13 cellular contexts compared by ENCODE assay signal in the genomic region with DNA sequence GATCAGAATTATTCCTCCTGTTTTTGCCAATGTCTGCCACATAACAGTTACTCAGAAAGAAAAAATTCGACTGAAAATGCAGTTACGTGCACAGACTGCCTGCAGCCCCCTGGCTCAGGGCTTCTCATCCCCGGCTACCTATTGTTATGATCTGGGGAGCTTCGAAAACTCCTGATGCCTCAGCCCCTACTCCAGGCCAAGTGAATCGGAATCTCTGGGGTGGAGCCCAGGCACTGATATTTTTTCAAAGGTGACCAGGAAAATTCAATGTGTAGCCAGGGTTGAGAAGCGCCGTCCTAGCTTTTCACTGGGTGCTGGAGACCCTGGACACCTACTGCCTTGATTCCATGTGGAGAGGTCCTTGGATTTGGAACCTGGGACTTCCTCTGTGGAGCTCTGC. TPM values are rescaled to one million over a fixed set of nuclear protein-coding genes. Genes with fewer than 3 reads are reported as not detected.
DNase-seq lines count a peak whose midpoint lies in the region; ATAC-seq, FAIRE-seq and TF ChIP-seq lines count a peak whose summit lies in the region.
"Had no signal": no experiment of that assay in that cellular context is flagged by ENCODE, and none has a peak within 500 bp of the region (broad histone marks: within the 10 kb centered on the region; RNA-seq: fewer than 3 reads in every experiment).

No MANE protein-coding gene starts in this region.

- POLR2A ChIA-PET in activated CD4-positive, alpha-beta T cell treated with anti-CD3 and anti-CD28 coated beads, Interleukin-2, amount 10 ng/mL, durations not matched to agents 7 days and 5 days (lab: Charles Lee): no interaction called here
- POLR2A ChIA-PET in H1 (lab: Charles Lee; ENCODE audit: partially characterized antibody): no interaction called here

- H3K27ac ChIP-seq in H1 (ENCODE audit: low read depth, low read length): no peak overlapping the region
- H3K27ac ChIP-seq: BLaER1 had no signal

- H4K91ac ChIP-seq in H1 (replicated peaks; ENCODE audit: insufficient read length, low read length): no peak overlapping the region

- TF ChIP-seq EP300 in H1 (IDR thresholded peaks at IDR 0.05; ENCODE audit: borderline replicate concordance in 1 of 2, low read depth in 2 of 2, low read length in 2 of 2): no peak

- no peak overlapping the region for H2AK5ac ChIP-seq in H1 (ENCODE audit: low read depth, low read length)

- H2AFZ ChIP-seq in H1 (ENCODE audit: low read length): no peak overlapping the region

- H2BK5ac ChIP-seq in H1 (ENCODE audit: low read depth, low read length): no peak overlapping the region

- no peaks in the 10 kb centered on the region for H3K9me3 ChIP-seq in H1 (ENCODE audit: insufficient read depth in 2 of 2, low read depth in 1 of 2, low read length in 1 of 2)
- H3K9me3 ChIP-seq: BLaER1 had no signal

- H3K14ac ChIP-seq in H1 (ENCODE audit: insufficient read length): no peak overlapping the region

- H3K23ac ChIP-seq in H1 (ENCODE audit: insufficient read length): no peak overlapping the region

- intact Hi-C loops in natural killer cell (cut with micrococcal nuclease): no loop called here
- intact Hi-C loops in posterior vena cava (cut with DNase I): loop anchor here in 1 of 2 donors (10.0 kb wide), 1 partner anchor 298 kb away; no protein-coding TSS in a partner anchor

- TF ChIP-seq CTCF in natural killer cell (IDR thresholded peaks at IDR 0.05) (no peak), H1 (IDR thresholded peaks at IDR 0.05; ENCODE audit: control extremely low read depth in 1 of 3, insufficient read depth in 1 of 3, low read depth in 1 of 3, low read length in 3 of 3) (no peak)

- no peak for ATAC-seq in natural killer cell
- no peak for ATAC-seq in natural killer cell treated with Interleukin-12 subunit alpha and Interleukin-12 subunit beta and Interleukin-15 and Interleukin-18, amount 100 ng/mL, for 72 hours

- H3K18ac ChIP-seq in H1 (ENCODE audit: extremely low read depth, low read length): no peak overlapping the region

- H2BK15ac ChIP-seq in H1 (ENCODE audit: low read length): no peak overlapping the region

- peaks cover 0 to 6% (median 1%) of the 10 kb centered on the region in 4 experiments; a peak in 3 of 7 replicates for H3K4me1 ChIP-seq in H1 (replicated peaks in 1 of 4; ENCODE audit: control insufficient read depth in 3 of 4, insufficient read depth in 4 of 4, low read length in 3 of 4)

- TF ChIP-seq RAD21 in H1 (IDR thresholded peaks at IDR 0.05 in 1 of 2, conservative IDR thresholded peaks at IDR 0.05 in 1 of 2; ENCODE audit: low read depth in 2 of 2, low read length in 2 of 2): no peak

- H3K4ac ChIP-seq in H1 (replicated peaks; ENCODE audit: insufficient read length, low read depth, low read length): no peak overlapping the region

- 0 out of 2 replicates have a peak overlapping the region, but pooled peaks have one; percentile 12 for H4K8ac ChIP-seq in H1 (ENCODE audit: extremely low read depth, insufficient read depth, low read length)

- 93% methylated on average over 7 of the region's 7 CpGs; no CpG with 5 or more reads in 1 of the 2 experiments for WGBS in H1 (ENCODE audit: extremely low coverage in 1 of 2, insufficient coverage in 1 of 2, insufficient read length in 1 of 2, insufficient replicate concordance in 2 of 2, low coverage in 1 of 2, low lambda C conversion rate in 2 of 2, missing lambda C conversion rate in 1 of 2), 2 experiments

- H3K4me3 ChIP-seq in H1 (ENCODE audit: extremely low read depth in 1 of 4, insufficient read depth in 2 of 4, low read depth in 3 of 4, low read length in 4 of 4): no peak overlapping the region
- H3K4me3 ChIP-seq: BLaER1 had no signal

- H3K36me3 ChIP-seq in H1 (ENCODE audit: control insufficient read depth in 2 of 4, insufficient read depth in 4 of 4, low read length in 3 of 4): no peaks in the 10 kb centered on the region; a peak in 1 of 8 replicates
- H3K36me3 ChIP-seq: BLaER1 had no signal

- peaks cover 0 to 3% (median 0%) of the 10 kb centered on the region in 4 experiments; a peak in 1 of 7 replicates for H3K27me3 ChIP-seq in H1 (replicated peaks in 1 of 4; ENCODE audit: control insufficient read depth in 3 of 4, extremely low read depth in 1 of 4, insufficient read depth in 3 of 4, low read length in 3 of 4)
- H3K27me3 ChIP-seq: BLaER1 had no signal

- no peak for FAIRE-seq in H1 (lab: Jason Lieb, UNC)
- FAIRE-seq: H54 had no signal

- H3K23me2 ChIP-seq in H1 (ENCODE audit: low read depth, low read length): no peaks in the 10 kb centered on the region

- peak overlapping the region; percentile 39 for H3K27ac Mint-ChIP-seq in activated CD4-positive, alpha-beta T cell treated with anti-CD3 and anti-CD28 coated beads, Interleukin-2, amount 10 ng/mL, durations not matched to agents 7 days and 5 days
- H3K27ac Mint-ChIP-seq in natural killer cell: peak overlapping the region; percentile 27 to 61
- no peak overlapping the region for H3K27ac Mint-ChIP-seq in natural killer cell treated with Interleukin-12 subunit alpha and Interleukin-12 subunit beta and Interleukin-15 and Interleukin-18, amount 100 ng/mL, for 72 hours

- no peaks in the 10 kb centered on the region for H3K9me3 Mint-ChIP-seq in activated CD4-positive, alpha-beta T cell treated with anti-CD3 and anti-CD28 coated beads, Interleukin-2, amount 10 ng/mL, durations not matched to agents 7 days and 5 days
- H3K9me3 Mint-ChIP-seq in natural killer cell: no peaks in the 10 kb centered on the region
- no peaks in the 10 kb centered on the region for H3K9me3 Mint-ChIP-seq in natural killer cell treated with Interleukin-12 subunit alpha and Interleukin-12 subunit beta and Interleukin-15 and Interleukin-18, amount 100 ng/mL, for 72 hours

- H3K4me1 Mint-ChIP-seq in activated CD4-positive, alpha-beta T cell treated with anti-CD3 and anti-CD28 coated beads, Interleukin-2, amount 10 ng/mL, durations not matched to agents 7 days and 5 days: peaks cover 72% of the 10 kb centered on the region
- H3K4me1 Mint-ChIP-seq in natural killer cell: peaks cover 55 to 56% of the 10 kb centered on the region in 2 donors
- H3K4me1 Mint-ChIP-seq in natural killer cell treated with Interleukin-12 subunit alpha and Interleukin-12 subunit beta and Interleukin-15 and Interleukin-18, amount 100 ng/mL, for 72 hours (ENCODE audit: low read depth in 2 of 2): peaks cover 38 to 58% of the 10 kb centered on the region in 2 donors

- H3K4me3 Mint-ChIP-seq in activated CD4-positive, alpha-beta T cell treated with anti-CD3 and anti-CD28 coated beads, Interleukin-2, amount 10 ng/mL, durations not matched to agents 7 days and 5 days: no peak overlapping the region
- H3K4me3 Mint-ChIP-seq in natural killer cell: no peak overlapping the region
- H3K4me3 Mint-ChIP-seq in natural killer cell treated with Interleukin-12 subunit alpha and Interleukin-12 subunit beta and Interleukin-15 and Interleukin-18, amount 100 ng/mL, for 72 hours: no peak overlapping the region

- H3K56ac ChIP-seq in H1 (replicated peaks; ENCODE audit: insufficient read length, low read depth, low read length): no peak overlapping the region

- no peak for TF ChIP-seq POLR2A in H1 (IDR thresholded peaks at IDR 0.05; ENCODE audit: control extremely low read depth in 1 of 2, low read depth in 2 of 2, low read length in 2 of 2)

- H2BK120ac ChIP-seq in H1 (replicated peaks; ENCODE audit: low read depth, low read length): no peak overlapping the region

- H3K9ac ChIP-seq in H1 (replicated peaks in 1 of 4; ENCODE audit: extremely low read depth in 1 of 4, low read depth in 3 of 4, low read length in 3 of 4): no peak overlapping the region
- H3K9ac ChIP-seq: BLaER1 had no signal

- H2BK12ac ChIP-seq in H1 (ENCODE audit: low read depth, low read length): no peak overlapping the region

- no peak overlapping the region for H4K5ac ChIP-seq in H1 (ENCODE audit: insufficient read length, low read depth, low read length)

- no peaks in the 10 kb centered on the region for H3K79me1 ChIP-seq in H1 (ENCODE audit: low read depth, low read length)

- no peak overlapping the region for H3K4me2 ChIP-seq in H1 (ENCODE audit: insufficient read depth in 1 of 2, low read depth in 2 of 2, low read length in 2 of 2)
- H3K4me2 ChIP-seq: BLaER1 had no signal

- no peaks in the 10 kb centered on the region for H4K20me1 ChIP-seq in H1 (replicated peaks in 1 of 2; ENCODE audit: control insufficient read depth in 1 of 2, insufficient read depth in 2 of 2, low read length in 2 of 2)
- H4K20me1 ChIP-seq: BLaER1 had no signal

- no peaks in the 10 kb centered on the region for H3K27me3 Mint-ChIP-seq in activated CD4-positive, alpha-beta T cell treated with anti-CD3 and anti-CD28 coated beads, Interleukin-2, amount 10 ng/mL, durations not matched to agents 7 days and 5 days
- peaks cover 9 to 11% of the 10 kb centered on the region in 2 donors for H3K27me3 Mint-ChIP-seq in natural killer cell (ENCODE audit: low read depth in 2 of 2)
- peaks cover 6 to 7% of the 10 kb centered on the region in 2 donors for H3K27me3 Mint-ChIP-seq in natural killer cell treated with Interleukin-12 subunit alpha and Interleukin-12 subunit beta and Interleukin-15 and Interleukin-18, amount 100 ng/mL, for 72 hours

- CTCF ChIA-PET in activated CD4-positive, alpha-beta T cell treated with anti-CD3 and anti-CD28 coated beads, Interleukin-2, amount 10 ng/mL, durations not matched to agents 7 days and 5 days (lab: Charles Lee): interaction anchor here (0.7 to 10.1 kb wide), 2 partner anchors 16 to 405 kb away, joined by 3 to 117 read pairs; no protein-coding TSS in a partner anchor
- CTCF ChIA-PET in H1 (lab: Charles Lee; ENCODE audit: partially characterized antibody): interaction anchor here (0.7 to 11.5 kb wide), 3 partner anchors 9 to 352 kb away, joined by 3 to 112 read pairs (median 3); no protein-coding TSS in a partner anchor

- H3K79me2 ChIP-seq in H1 (ENCODE audit: control insufficient read depth in 1 of 2, insufficient read depth in 2 of 2, low read length in 2 of 2): no peaks in the 10 kb centered on the region

- DNase-seq in activated CD4-positive, alpha-beta T cell treated with anti-CD3 and anti-CD28 coated beads, Interleukin-2, amount 10 ng/mL, durations not matched to agents 7 days and 5 days: no peak
- DNase-seq in activated CD4-positive, alpha-beta T cell treated with anti-CD3 and anti-CD28 coated beads, Interleukin-2, amount 50 U/mL, for 4 hours: no peak
- DNase-seq in natural killer cell: no peak
- DNase-seq in natural killer cell treated with Interleukin-12 subunit alpha and Interleukin-12 subunit beta and Interleukin-15 and Interleukin-18, amount 100 ng/mL, for 72 hours (ENCODE audit: low spot score): no peak
- DNase-seq in H1 (ENCODE audit: low read depth in 1 of 2, low spot score in 2 of 2): no peak
- DNase-seq in ureter (ENCODE audit: low spot score): peak; percentile 5
- no peak for DNase-seq in NCI-H1436 treated with DMSO at 0.1 percent for 48 hours (lab: John Stamatoyannopoulos, UW)
- no peak for DNase-seq in posterior vena cava (ENCODE audit: low spot score)
- DNase-seq: 8988T, AML-193, DMS53 had no signal

- H2BK20ac ChIP-seq in H1 (ENCODE audit: low read length): no peak overlapping the region

- peaks cover 4% of the 10 kb centered on the region for H3K36me3 Mint-ChIP-seq in activated CD4-positive, alpha-beta T cell treated with anti-CD3 and anti-CD28 coated beads, Interleukin-2, amount 10 ng/mL, durations not matched to agents 7 days and 5 days (ENCODE audit: low read depth)
- no peaks in the 10 kb centered on the region for H3K36me3 Mint-ChIP-seq in natural killer cell
- no peaks in the 10 kb centered on the region for H3K36me3 Mint-ChIP-seq in natural killer cell treated with Interleukin-12 subunit alpha and Interleukin-12 subunit beta and Interleukin-15 and Interleukin-18, amount 100 ng/mL, for 72 hours

RNA-seq across cellular contexts. Expression of a gene that starts 8.5 kb away (rescaled TPM):
- total RNA-seq in activated CD4-positive, alpha-beta T cell treated with anti-CD3 and anti-CD28 coated beads, Interleukin-2, amount 10 ng/mL, durations not matched to agents 7 days and 5 days: 1 to 10 TPM; 4.1 to 5.0 TPM
- 1 to 10 TPM; 4.8 to 9.5 (median 5.3) TPM for total RNA-seq in natural killer cell
- total RNA-seq in natural killer cell treated with Interleukin-12 subunit alpha and Interleukin-12 subunit beta and Interleukin-15 and Interleukin-18, amount 100 ng/mL, for 72 hours: under 1 TPM; 0.31 to 0.59 TPM
- total RNA-seq in H1 (2021; fragmentation: NEBNext Ultra II Directional; extraction: Animal tissue kit (Norgen Biotek cat#: 25700)): 1.7 and 1.9 TPM in 2 replicates
- polyA plus RNA-seq in H1 (2011; rRNA removed): 0.51 and 0.89 TPM in 2 replicates
- polyA plus RNA-seq in H1 (2011; cell fraction: cytosol; rRNA removed): 0.66 TPM
- polyA plus RNA-seq in H1 (2011; cell fraction: nucleus; rRNA removed): 2.0 TPM
- 0.39 to 1.7 TPM (median 1.1 TPM) in 4 replicates for polyA plus RNA-seq in H1 (2012, experiment 1 of 2)
- polyA plus RNA-seq in H1 (2012, experiment 2 of 2): 0.45 TPM
- polyA plus RNA-seq in H1 (2013, experiment 1 of 2): 0.85 TPM
- polyA plus RNA-seq in H1 (2013, experiment 2 of 2): 0.70 TPM
- polyA minus RNA-seq in H1 (2011; rRNA and poly(A)+ RNA removed): 2.4 and 2.5 TPM in 2 replicates
- polyA minus RNA-seq in H1 (2011; cell fraction: cytosol; rRNA and poly(A)+ RNA removed): 1.3 TPM
- polyA minus RNA-seq in H1 (2011; cell fraction: nucleus; rRNA and poly(A)+ RNA removed): 7.8 TPM
- total RNA-seq in ureter: 10.6 TPM
- total RNA-seq in posterior vena cava: 1 to 10 TPM; 4.0 to 6.8 TPM

Comparison
In these comparisons a context has a peak if more than half of its experiments do, and no peak if none do; other contexts are left out.
1. H3K27ac Mint-ChIP-seq: peak in activated CD4-positive, alpha-beta T cell treated with anti-CD3 and anti-CD28 coated beads, Interleukin-2, amount 10 ng/mL, durations not matched to agents 7 days and 5 days (single experiment) and natural killer cell (2 of 2); none in natural killer cell treated with Interleukin-12 subunit alpha and Interleukin-12 subunit beta and Interleukin-15 and Interleukin-18, amount 100 ng/mL, for 72 hours (0 of 2).